Comparison of ENCODE assay signal across 8 cellular contexts in genomic region chr3:42803800-42804112, GRCh38. TPM values are rescaled to one million over a fixed set of nuclear protein-coding genes. Genes with fewer than 3 reads are reported as not detected.
DNase-seq lines count a peak whose midpoint lies in the region; ATAC-seq and TF ChIP-seq lines count a peak whose summit lies in the region.

No MANE protein-coding gene starts in this region.

- H3K27me3 Mint-ChIP-seq in endothelial cell (ENCODE audit: unreplicated experiment), result peaks cover 7% of the 10 kb centered on the region

- H3K9ac ChIP-seq in muscle layer of colon (ENCODE audit: low read length), result peak overlapping the region; percentile 99

- peaks cover 25% of the 10 kb centered on the region for H3K4me1 Mint-ChIP-seq in endothelial cell (ENCODE audit: unreplicated experiment)

- H3K4me1 ChIP-seq in muscle layer of colon (ENCODE audit: insufficient read depth, low read length), result peaks cover 41% of the 10 kb centered on the region
- H3K4me1 ChIP-seq in upper lobe of right lung, result peaks cover 37% of the 10 kb centered on the region

- H3K27me3 ChIP-seq in muscle layer of colon (ENCODE audit: control insufficient read depth in 1 of 2, insufficient read depth in 2 of 2, low read length in 2 of 2), result no peaks in the 10 kb centered on the region
- no peaks in the 10 kb centered on the region for H3K27me3 ChIP-seq in upper lobe of right lung

- TF ChIP-seq CTCF in endothelial cell (IDR thresholded peaks at IDR 0.05; ENCODE audit: unreplicated experiment), result no peak
- TF ChIP-seq CTCF in upper lobe of right lung (IDR thresholded peaks at IDR 0.05), result no peak

- peak overlapping the region; percentile 99 for H3K27ac Mint-ChIP-seq in endothelial cell (ENCODE audit: unreplicated experiment)

- intact Hi-C loops in upper lobe of right lung (cut with DNase I), result no loop called here

- ATAC-seq in GM19397 (IDR thresholded peaks at IDR 0.05; ENCODE audit: unreplicated experiment), result peak; percentile 22
- ATAC-seq in HG03442 (IDR thresholded peaks at IDR 0.05; ENCODE audit: unreplicated experiment), result peak; percentile 22
- peak; percentile 51 for ATAC-seq in upper lobe of right lung

- DNase-seq in Caki2 (ENCODE audit: low read depth), result peak; percentile 46
- peak; percentile 13 for DNase-seq in T-helper 22 cell (ENCODE audit: low read depth)
- peak; percentile 42 for DNase-seq in endothelial cell (ENCODE audit: low spot score)
- DNase-seq in upper lobe of right lung, result peak; percentile 80
- DNase-seq in mesenteric fat pad (ENCODE audit: low spot score), result no peak

- peaks cover 11% of the 10 kb centered on the region for H3K36me3 Mint-ChIP-seq in endothelial cell (ENCODE audit: low read depth, unreplicated experiment)

- peak overlapping the region; percentile 100 for H3K27ac ChIP-seq in muscle layer of colon (ENCODE audit: low read depth, low read length)
- H3K27ac ChIP-seq in upper lobe of right lung, result peak overlapping the region; percentile 92

- no peaks in the 10 kb centered on the region for H3K36me3 ChIP-seq in muscle layer of colon (ENCODE audit: insufficient read depth, low read length)
- no peaks in the 10 kb centered on the region for H3K36me3 ChIP-seq in upper lobe of right lung

- H3K9me3 Mint-ChIP-seq in endothelial cell (ENCODE audit: unreplicated experiment), result no peaks in the 10 kb centered on the region

- peak overlapping the region; percentile 99 for H3K4me3 Mint-ChIP-seq in endothelial cell (ENCODE audit: unreplicated experiment)

- in situ Hi-C loops in Caki2 (cut with HindIII; ENCODE audit: low pct_unique_long_range_greater_than_20kb, low sequenced_read_pairs), result no loop called here

- H3K4me3 ChIP-seq in muscle layer of colon (ENCODE audit: low read depth in 1 of 2, low read length in 2 of 2), result peak overlapping the region; percentile 92 to 99
- peak overlapping the region; percentile 89 for H3K4me3 ChIP-seq in upper lobe of right lung

- H3K9me3 ChIP-seq in muscle layer of colon (ENCODE audit: low read length), result no peaks in the 10 kb centered on the region
- no peaks in the 10 kb centered on the region for H3K9me3 ChIP-seq in upper lobe of right lung

RNA-seq across cellular contexts. Expression of gene HIGD1A, which starts 0.5 kb away (rescaled TPM):
- total RNA-seq in Caki2 (2014; rRNA removed; shearing (Covaris generic); ENCODE audit: low replicate concordance), result 68.3 and 98.8 TPM in 2 replicates
- 60.7 TPM for total RNA-seq in endothelial cell (ENCODE audit: unreplicated experiment)
- 79.7 TPM for total RNA-seq in upper lobe of right lung
- total RNA-seq in mesenteric fat pad, result 97.4 TPM

RNA-seq across cellular contexts. Expression of gene ACKR2, which starts 5.5 kb away (rescaled TPM):
- total RNA-seq in Caki2 (2014; rRNA removed; shearing (Covaris generic); ENCODE audit: low replicate concordance), result 0.74 TPM in 1 of 2 replicates, not detected in the other
- total RNA-seq in endothelial cell (ENCODE audit: unreplicated experiment) (3.8 TPM), upper lobe of right lung (5.2 TPM), mesenteric fat pad (5.6 TPM)

RNA-seq across cellular contexts. Expression of gene CCDC13, which starts 30.7 kb away (rescaled TPM):
- not detected in 2 replicates for total RNA-seq in Caki2 (2014; rRNA removed; shearing (Covaris generic); ENCODE audit: low replicate concordance)
- total RNA-seq in endothelial cell (ENCODE audit: unreplicated experiment) (0.41 TPM), upper lobe of right lung (0.87 TPM), mesenteric fat pad (1.3 TPM)
